In the genomic region with DNA sequence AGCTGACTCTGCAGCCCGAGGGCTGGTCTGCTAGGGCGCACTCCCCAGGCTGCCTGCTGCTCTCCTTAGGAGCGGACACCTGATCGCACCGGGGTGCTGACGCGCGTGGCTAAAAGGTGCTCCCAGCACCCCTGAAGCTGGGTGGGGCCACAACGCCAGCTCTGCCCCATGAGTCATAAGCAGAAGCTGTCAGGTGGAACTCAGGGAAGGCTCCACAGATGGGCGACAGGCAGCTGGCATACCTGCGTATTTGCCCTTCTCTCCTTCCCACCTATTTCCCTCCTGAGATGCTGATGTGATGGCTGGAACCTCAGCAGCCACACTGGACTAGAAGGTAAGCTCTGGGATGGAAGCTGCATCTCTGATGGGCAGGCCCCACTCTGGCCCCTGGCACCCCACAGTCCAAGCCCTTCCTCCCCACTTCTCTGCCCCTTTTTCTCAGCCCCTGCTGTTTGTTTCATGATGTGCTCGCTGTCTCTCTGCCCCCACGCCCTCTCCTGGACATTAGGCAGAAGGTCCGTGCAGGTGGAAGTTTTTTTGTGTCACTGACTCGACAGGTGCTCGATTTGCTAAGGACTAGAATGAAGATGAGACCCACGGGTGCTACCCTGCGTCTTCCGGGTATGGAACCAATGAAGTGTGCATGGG, we compare ENCODE assay signal across 1 cellular context.
TF ChIP-seq lines count a peak whose summit lies in the region.

No MANE protein-coding gene starts in this region.

TF ChIP-seq in HCT116, 20 proteins besides CTCF, POLR2A, EP300 and RAD21:
- TF ChIP-seq ZFX (IDR thresholded peaks at IDR 0.05) (no peak), POLR2AphosphoS5 (IDR thresholded peaks at IDR 0.05; ENCODE audit: low read depth, low read length) (no peak), ZNF274 (IDR thresholded peaks at IDR 0.05; ENCODE audit: low read depth, low read length) (no peak), SIN3A (IDR thresholded peaks at IDR 0.05; ENCODE audit: low read depth) (no peak)
- TF ChIP-seq, protein P1, sequence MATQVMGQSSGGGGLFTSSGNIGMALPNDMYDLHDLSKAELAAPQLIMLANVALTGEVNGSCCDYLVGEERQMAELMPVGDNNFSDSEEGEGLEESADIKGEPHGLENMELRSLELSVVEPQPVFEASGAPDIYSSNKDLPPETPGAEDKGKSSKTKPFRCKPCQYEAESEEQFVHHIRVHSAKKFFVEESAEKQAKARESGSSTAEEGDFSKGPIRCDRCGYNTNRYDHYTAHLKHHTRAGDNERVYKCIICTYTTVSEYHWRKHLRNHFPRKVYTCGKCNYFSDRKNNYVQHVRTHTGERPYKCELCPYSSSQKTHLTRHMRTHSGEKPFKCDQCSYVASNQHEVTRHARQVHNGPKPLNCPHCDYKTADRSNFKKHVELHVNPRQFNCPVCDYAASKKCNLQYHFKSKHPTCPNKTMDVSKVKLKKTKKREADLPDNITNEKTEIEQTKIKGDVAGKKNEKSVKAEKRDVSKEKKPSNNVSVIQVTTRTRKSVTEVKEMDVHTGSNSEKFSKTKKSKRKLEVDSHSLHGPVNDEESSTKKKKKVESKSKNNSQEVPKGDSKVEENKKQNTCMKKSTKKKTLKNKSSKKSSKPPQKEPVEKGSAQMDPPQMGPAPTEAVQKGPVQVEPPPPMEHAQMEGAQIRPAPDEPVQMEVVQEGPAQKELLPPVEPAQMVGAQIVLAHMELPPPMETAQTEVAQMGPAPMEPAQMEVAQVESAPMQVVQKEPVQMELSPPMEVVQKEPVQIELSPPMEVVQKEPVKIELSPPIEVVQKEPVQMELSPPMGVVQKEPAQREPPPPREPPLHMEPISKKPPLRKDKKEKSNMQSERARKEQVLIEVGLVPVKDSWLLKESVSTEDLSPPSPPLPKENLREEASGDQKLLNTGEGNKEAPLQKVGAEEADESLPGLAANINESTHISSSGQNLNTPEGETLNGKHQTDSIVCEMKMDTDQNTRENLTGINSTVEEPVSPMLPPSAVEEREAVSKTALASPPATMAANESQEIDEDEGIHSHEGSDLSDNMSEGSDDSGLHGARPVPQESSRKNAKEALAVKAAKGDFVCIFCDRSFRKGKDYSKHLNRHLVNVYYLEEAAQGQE (IDR thresholded peaks at IDR 0.05; ENCODE audit: low read depth): no peak
TF ChIP-seq in HCT116: peak in this region for 0.
